ENCODE assay signal across 12 cellular contexts in the genomic region with DNA sequence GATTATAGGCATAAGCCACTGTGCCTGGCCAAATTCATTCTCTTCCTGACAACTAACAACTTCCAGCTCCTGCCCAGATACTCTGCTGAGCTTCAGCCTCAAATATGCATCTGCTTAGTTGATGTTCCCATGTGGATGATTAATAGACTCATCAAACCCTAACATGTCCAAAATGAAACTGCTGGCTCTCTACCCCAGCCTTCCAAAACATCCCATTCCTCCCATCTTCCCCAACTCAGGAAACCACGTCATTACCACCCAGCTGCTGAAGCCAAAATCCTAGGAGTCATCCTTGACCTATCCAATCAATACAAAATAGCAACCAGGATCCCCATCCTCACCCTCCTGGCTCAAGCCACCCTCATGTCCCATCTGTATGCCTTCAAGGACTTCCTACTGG. TPM values are rescaled to one million over a fixed set of nuclear protein-coding genes. Genes with fewer than 3 reads are reported as not detected.
DNase-seq lines count a peak whose midpoint lies in the region; ATAC-seq and TF ChIP-seq lines count a peak whose summit lies in the region.
"Had no signal": no experiment of that assay in that cellular context is flagged by ENCODE, and none has a peak within 500 bp of the region (broad histone marks: within the 10 kb centered on the region; RNA-seq: fewer than 3 reads in every experiment).

No MANE protein-coding gene starts in this region.

- ATAC-seq in activated CD8-positive, alpha-beta memory T cell treated with anti-CD3 and anti-CD28 coated beads, Interleukin-2, amount 10 ng/mL, durations not matched to agents 7 days and 5 days: no peak
- no peak for ATAC-seq in HG02623 (IDR thresholded peaks at IDR 0.05; ENCODE audit: unreplicated experiment)

- H3K27me3 ChIP-seq in neural progenitor cell: no peaks in the 10 kb centered on the region
- H3K27me3 ChIP-seq: thyroid gland had no signal

- H4K20me1 ChIP-seq in neural progenitor cell (ENCODE audit: low read depth): no peaks in the 10 kb centered on the region

- H3K4me1 ChIP-seq in neural progenitor cell: no peaks in the 10 kb centered on the region

- CTCF ChIA-PET in activated CD8-positive, alpha-beta memory T cell treated with anti-CD3 and anti-CD28 coated beads, Interleukin-2, amount 10 ng/mL, durations not matched to agents 7 days and 5 days (lab: Charles Lee): interaction anchor here (0.9 to 5.7 kb wide), 10 partner anchors 11 to 327 kb away, joined by 3 to 93 read pairs (median 4); a partner anchor contains a TSS

- H3K9me3 Mint-ChIP-seq in activated CD8-positive, alpha-beta memory T cell treated with anti-CD3 and anti-CD28 coated beads, Interleukin-2, amount 10 ng/mL, durations not matched to agents 7 days and 5 days (ENCODE audit: low read depth): no peaks in the 10 kb centered on the region
- no peaks in the 10 kb centered on the region for H3K9me3 Mint-ChIP-seq in neural progenitor cell

- H3K27me3 Mint-ChIP-seq in activated CD8-positive, alpha-beta memory T cell treated with anti-CD3 and anti-CD28 coated beads, Interleukin-2, amount 10 ng/mL, durations not matched to agents 7 days and 5 days: no peaks in the 10 kb centered on the region
- H3K27me3 Mint-ChIP-seq in neural progenitor cell (ENCODE audit: insufficient read depth, low read depth): peaks cover 6% of the 10 kb centered on the region

- H3K36me3 ChIP-seq in neural progenitor cell: no peaks in the 10 kb centered on the region
- H3K36me3 ChIP-seq: thyroid gland had no signal

- H3K4me3 ChIP-seq in cardiac fibroblast (replicated peaks in 1 of 2; ENCODE audit: low read depth in 2 of 2, low read length in 2 of 2) (no peak overlapping the region), neural progenitor cell (no peak overlapping the region)
- H3K4me3 ChIP-seq: thyroid gland had no signal

- no peaks in the 10 kb centered on the region for H3K79me2 ChIP-seq in neural progenitor cell (ENCODE audit: low read depth)

- H3F3A ChIP-seq in neural progenitor cell (ENCODE audit: low read depth): no peaks in the 10 kb centered on the region

- TF ChIP-seq CTCF in cardiac fibroblast (IDR thresholded peaks at IDR 0.05; ENCODE audit: low read depth, low read length): no peak
- no peak for TF ChIP-seq CTCF in neural progenitor cell (IDR thresholded peaks at IDR 0.05)

- H3K27ac ChIP-seq in neural progenitor cell: no peak overlapping the region
- H3K27ac ChIP-seq: thyroid gland had no signal

- H3K4me2 ChIP-seq in neural progenitor cell: no peak overlapping the region

- peaks cover 26% of the 10 kb centered on the region for H3K4me1 Mint-ChIP-seq in activated CD8-positive, alpha-beta memory T cell treated with anti-CD3 and anti-CD28 coated beads, Interleukin-2, amount 10 ng/mL, durations not matched to agents 7 days and 5 days
- peaks cover 19% of the 10 kb centered on the region for H3K4me1 Mint-ChIP-seq in neural progenitor cell

- H3K36me3 Mint-ChIP-seq in activated CD8-positive, alpha-beta memory T cell treated with anti-CD3 and anti-CD28 coated beads, Interleukin-2, amount 10 ng/mL, durations not matched to agents 7 days and 5 days: peaks cover 3% of the 10 kb centered on the region
- no peaks in the 10 kb centered on the region for H3K36me3 Mint-ChIP-seq in neural progenitor cell

- no peak for DNase-seq in activated CD8-positive, alpha-beta memory T cell treated with anti-CD3 and anti-CD28 coated beads, Interleukin-2, amount 10 ng/mL, durations not matched to agents 7 days and 5 days
- no peak for DNase-seq in activated CD8-positive, alpha-beta memory T cell treated with anti-CD3 and anti-CD28 coated beads, Interleukin-2, amount 50 U/mL, for 4 hours
- DNase-seq in M059J (ENCODE audit: low read depth) (peak; percentile 80), cardiac fibroblast (ENCODE audit: low read depth in 2 of 2) (peak; percentile 51 to 84), neural progenitor cell (ENCODE audit: low spot score) (no peak), germinal center (ENCODE audit: low spot score) (no peak), NCI-H2029 (lab: John Stamatoyannopoulos, UW) (no peak)
- DNase-seq: hypothalamus, NCI-H1436, T-helper 9 cell, thyroid gland had no signal

- no peak overlapping the region for H3K9ac ChIP-seq in neural progenitor cell

- no peak overlapping the region for H3K4me3 Mint-ChIP-seq in activated CD8-positive, alpha-beta memory T cell treated with anti-CD3 and anti-CD28 coated beads, Interleukin-2, amount 10 ng/mL, durations not matched to agents 7 days and 5 days
- no peak overlapping the region for H3K4me3 Mint-ChIP-seq in neural progenitor cell

- no peaks in the 10 kb centered on the region for H3K9me3 ChIP-seq in neural progenitor cell (ENCODE audit: low read depth)
- H3K9me3 ChIP-seq: thyroid gland had no signal

- no peak overlapping the region for H2AFZ ChIP-seq in neural progenitor cell (replicated peaks)

- peak overlapping the region; percentile 41 for H3K27ac Mint-ChIP-seq in activated CD8-positive, alpha-beta memory T cell treated with anti-CD3 and anti-CD28 coated beads, Interleukin-2, amount 10 ng/mL, durations not matched to agents 7 days and 5 days
- H3K27ac Mint-ChIP-seq in neural progenitor cell: peak overlapping the region; percentile 0

RNA-seq across cellular contexts. Expression of a gene that starts 20.9 kb away (rescaled TPM):
- total RNA-seq in activated CD8-positive, alpha-beta memory T cell treated with anti-CD3 and anti-CD28 coated beads, Interleukin-2, amount 10 ng/mL, durations not matched to agents 7 days and 5 days: 10 to 100 TPM; 17.7 to 40.4 TPM
- 0.17 and 0.30 TPM in 2 replicates for total RNA-seq in M059J (2014; rRNA removed; shearing (Covaris generic))
- 0.31 and 0.69 TPM in 2 replicates for total RNA-seq in neural progenitor cell (ENCODE audit: low replicate concordance)

RNA-seq across cellular contexts. Expression of a gene that starts 35.4 kb away (rescaled TPM):
- 10 to 100 TPM; 14.7 to 18.3 TPM for total RNA-seq in activated CD8-positive, alpha-beta memory T cell treated with anti-CD3 and anti-CD28 coated beads, Interleukin-2, amount 10 ng/mL, durations not matched to agents 7 days and 5 days
- total RNA-seq in M059J (2014; rRNA removed; shearing (Covaris generic)): 18.1 and 29.9 TPM in 2 replicates
- total RNA-seq in neural progenitor cell (ENCODE audit: low replicate concordance): 13.4 and 35.6 TPM in 2 replicates

RNA-seq across cellular contexts. Expression of a gene that starts 41.4 kb away (rescaled TPM):
- under 1 TPM; 0.44 to 0.56 TPM for total RNA-seq in activated CD8-positive, alpha-beta memory T cell treated with anti-CD3 and anti-CD28 coated beads, Interleukin-2, amount 10 ng/mL, durations not matched to agents 7 days and 5 days
- 0.07 TPM in 1 of 2 replicates, not detected in the other for total RNA-seq in M059J (2014; rRNA removed; shearing (Covaris generic))
- 5.8 and 19.4 TPM in 2 replicates for total RNA-seq in neural progenitor cell (ENCODE audit: low replicate concordance)

Comparison
In these comparisons a context has a peak if more than half of its experiments do, and no peak if none do; other contexts are left out.
1. DNase-seq: peak in M059J (single experiment) and cardiac fibroblast (2 of 2); none in activated CD8-positive, alpha-beta memory T cell treated with anti-CD3 and anti-CD28 coated beads, Interleukin-2, amount 10 ng/mL, durations not matched to agents 7 days and 5 days (single experiment), activated CD8-positive, alpha-beta memory T cell treated with anti-CD3 and anti-CD28 coated beads, Interleukin-2, amount 50 U/mL, for 4 hours (single experiment), neural progenitor cell (single experiment), germinal center (single experiment) and NCI-H2029 (single experiment).
2. RNA of a gene that starts 20.9 kb away (total RNA-seq): 17.7 to 40.4 TPM in activated CD8-positive, alpha-beta memory T cell treated with anti-CD3 and anti-CD28 coated beads, Interleukin-2, amount 10 ng/mL, durations not matched to agents 7 days and 5 days; 0.31 to 0.69 TPM in neural progenitor cell and 0.17 to 0.30 TPM in M059J; every median in the first group is over 10 times any median in the second.